In genomic region chr3:149604125-149604851, GRCh38 we compare ENCODE assay signal across 16 cellular contexts. TPM values are rescaled to one million over a fixed set of nuclear protein-coding genes. Genes with fewer than 3 reads are reported as not detected.
DNase-seq lines count a peak whose midpoint lies in the region; ATAC-seq, FAIRE-seq and TF ChIP-seq lines count a peak whose summit lies in the region.
"Had no signal": no experiment of that assay in that cellular context is flagged by ENCODE, and none has a peak within 500 bp of the region (broad histone marks: within the 10 kb centered on the region; RNA-seq: fewer than 3 reads in every experiment).

No MANE protein-coding gene starts in this region.

- no peak overlapping the region for H3K4me3 ChIP-seq in osteoblast (ENCODE audit: insufficient read depth, low read length)
- H3K4me3 ChIP-seq: tibial nerve had no signal

- H3K4me2 ChIP-seq in osteoblast (ENCODE audit: insufficient read depth, low read length) = peak overlapping the region; percentile 52

- H3K4me1 ChIP-seq in osteoblast (ENCODE audit: insufficient read depth, low read length) = peaks cover 79% of the 10 kb centered on the region

- DNase-seq in ELF-1 (ENCODE audit: low read depth, low spot score) (peak; percentile 22), RCC 7860 (ENCODE audit: low spot score) (peak; percentile 64), epithelial cell of prostate (ENCODE audit: low read depth, low spot score) (no peak), osteoblast (ENCODE audit: insufficient read length, low spot score, missing footprints) (no peak), NCI-H2081 treated with DMSO at 0.1 percent for 48 hours (lab: John Stamatoyannopoulos, UW) (no peak), middle frontal gyrus (ENCODE audit: extremely low spot score, low spot score) (no peak)
- DNase-seq in activated CD4-positive, alpha-beta T cell treated with anti-CD3 and anti-CD28 coated beads for 1 hour = no peak
- DNase-seq: activated T-cell treated with anti-CD3 and anti-CD28 coated beads for 4 hours; anterior cingulate cortex; CD8-positive, alpha-beta memory T cell; left cardiac atrium; NCI-H1694; posterior cingulate gyrus had no signal

- peaks cover 15% of the 10 kb centered on the region for H4K20me1 ChIP-seq in osteoblast (ENCODE audit: insufficient read depth, low read length)

- no peaks in the 10 kb centered on the region for H3K27me3 ChIP-seq in osteoblast (ENCODE audit: insufficient read depth, low read length)
- H3K27me3 ChIP-seq: tibial nerve had no signal

- no peaks in the 10 kb centered on the region for H3K9me3 ChIP-seq in osteoblast (ENCODE audit: low read depth, low read length)
- H3K9me3 ChIP-seq: tibial nerve had no signal

- no peak for ATAC-seq in HG03139 (IDR thresholded peaks at IDR 0.05; ENCODE audit: unreplicated experiment)

- peaks cover 32% of the 10 kb centered on the region for H3K36me3 ChIP-seq in osteoblast (ENCODE audit: insufficient read depth, low read length)
- H3K36me3 ChIP-seq: tibial nerve had no signal

- no peak overlapping the region for H2AFZ ChIP-seq in osteoblast (ENCODE audit: low read length)

- no peak for FAIRE-seq in RCC 7860 (lab: Jason Lieb, UNC)
- FAIRE-seq: TTC549 had no signal

- H3K79me2 ChIP-seq in osteoblast (ENCODE audit: insufficient read depth, low read length) = peaks cover 88% of the 10 kb centered on the region

- TF ChIP-seq CTCF in osteoblast (IDR thresholded peaks at IDR 0.05; ENCODE audit: extremely low read depth, low read depth, low read length) = no peak

- H3K27ac ChIP-seq in epithelial cell of prostate (peak overlapping the region; percentile 50), osteoblast (ENCODE audit: low read depth, low read length) (peak overlapping the region; percentile 88)

RNA-seq across cellular contexts. Expression of gene WWTR1, which starts 53.5 kb away (rescaled TPM):
- total RNA-seq in osteoblast = 79.3 and 84.7 TPM in 2 replicates

Comparison
In these comparisons a context has a peak if more than half of its experiments do, and no peak if none do; other contexts are left out.
1. DNase-seq: peak in ELF-1 (single experiment) and RCC 7860 (single experiment); none in epithelial cell of prostate (single experiment), osteoblast (single experiment), NCI-H2081 treated with DMSO at 0.1 percent for 48 hours (single experiment), activated CD4-positive, alpha-beta T cell treated with anti-CD3 and anti-CD28 coated beads for 1 hour (single experiment) and middle frontal gyrus (single experiment).